In the genomic region with DNA sequence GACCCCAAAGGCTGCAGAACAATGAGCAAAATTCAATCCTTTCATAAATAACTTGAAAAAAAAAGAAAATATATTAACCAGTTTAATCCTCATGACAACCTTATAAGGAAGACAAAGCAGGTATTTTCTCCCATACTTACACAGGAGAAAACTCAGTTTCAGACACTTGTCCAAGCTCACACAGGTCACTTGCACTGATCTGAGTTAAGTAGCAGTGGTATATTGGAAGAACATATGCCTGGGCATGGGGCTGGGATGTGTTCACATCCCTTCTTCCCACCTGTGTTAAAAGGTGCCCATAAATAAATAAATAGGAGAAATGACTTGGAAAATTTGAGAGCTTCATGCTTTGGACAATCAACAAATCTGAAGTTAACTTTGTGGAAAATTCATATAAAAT, we compare ENCODE assay signal across 1 cellular context.
TF ChIP-seq lines count a peak whose summit lies in the region.

No MANE protein-coding gene starts in this region.

TF ChIP-seq in HepG2, 621 proteins besides CTCF, POLR2A, EP300 and RAD21 (continued from another document):
- TF ChIP-seq, protein P1, sequence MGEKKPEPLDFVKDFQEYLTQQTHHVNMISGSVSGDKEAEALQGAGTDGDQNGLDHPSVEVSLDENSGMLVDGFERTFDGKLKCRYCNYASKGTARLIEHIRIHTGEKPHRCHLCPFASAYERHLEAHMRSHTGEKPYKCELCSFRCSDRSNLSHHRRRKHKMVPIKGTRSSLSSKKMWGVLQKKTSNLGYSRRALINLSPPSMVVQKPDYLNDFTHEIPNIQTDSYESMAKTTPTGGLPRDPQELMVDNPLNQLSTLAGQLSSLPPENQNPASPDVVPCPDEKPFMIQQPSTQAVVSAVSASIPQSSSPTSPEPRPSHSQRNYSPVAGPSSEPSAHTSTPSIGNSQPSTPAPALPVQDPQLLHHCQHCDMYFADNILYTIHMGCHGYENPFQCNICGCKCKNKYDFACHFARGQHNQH (CRISPR knock-in tag; IDR thresholded peaks at IDR 0.05), result no peak
- TF ChIP-seq FOSL1 (CRISPR knock-in tag; IDR thresholded peaks at IDR 0.05; ENCODE audit: borderline replicate concordance) (no peak), ZNF546 (CRISPR knock-in tag; conservative IDR thresholded peaks at IDR 0.05) (no peak), DMAP1 (CRISPR knock-in tag; IDR thresholded peaks at IDR 0.05) (no peak), PLRG1 (conservative IDR thresholded peaks at IDR 0.05) (no peak), ZNF205 (CRISPR knock-in tag; IDR thresholded peaks at IDR 0.05) (no peak), SPEN (CRISPR knock-in tag; IDR thresholded peaks at IDR 0.05; ENCODE audit: low read depth) (no peak), ZNF557 (CRISPR knock-in tag; IDR thresholded peaks at IDR 0.05) (no peak), LCORL (IDR thresholded peaks at IDR 0.05) (no peak), LCORL (CRISPR knock-in tag; IDR thresholded peaks at IDR 0.05) (no peak), ZNF652 (CRISPR knock-in tag; IDR thresholded peaks at IDR 0.05; ENCODE audit: borderline replicate concordance, low read depth) (no peak), NFIB (CRISPR knock-in tag; IDR thresholded peaks at IDR 0.05; ENCODE audit: borderline replicate concordance) (no peak), IKZF4 (CRISPR knock-in tag; IDR thresholded peaks at IDR 0.05; ENCODE audit: borderline replicate concordance, low read depth, not compliant biosample characterization) (no peak), ZNF550 (CRISPR knock-in tag; IDR thresholded peaks at IDR 0.05; ENCODE audit: borderline replicate concordance) (no peak), HNRNPL (IDR thresholded peaks at IDR 0.05; ENCODE audit: low read depth, low read length) (no peak), ZEB1 (IDR thresholded peaks at IDR 0.05; ENCODE audit: insufficient replicate concordance, low read depth) (no peak)
- TF ChIP-seq, protein P2, sequence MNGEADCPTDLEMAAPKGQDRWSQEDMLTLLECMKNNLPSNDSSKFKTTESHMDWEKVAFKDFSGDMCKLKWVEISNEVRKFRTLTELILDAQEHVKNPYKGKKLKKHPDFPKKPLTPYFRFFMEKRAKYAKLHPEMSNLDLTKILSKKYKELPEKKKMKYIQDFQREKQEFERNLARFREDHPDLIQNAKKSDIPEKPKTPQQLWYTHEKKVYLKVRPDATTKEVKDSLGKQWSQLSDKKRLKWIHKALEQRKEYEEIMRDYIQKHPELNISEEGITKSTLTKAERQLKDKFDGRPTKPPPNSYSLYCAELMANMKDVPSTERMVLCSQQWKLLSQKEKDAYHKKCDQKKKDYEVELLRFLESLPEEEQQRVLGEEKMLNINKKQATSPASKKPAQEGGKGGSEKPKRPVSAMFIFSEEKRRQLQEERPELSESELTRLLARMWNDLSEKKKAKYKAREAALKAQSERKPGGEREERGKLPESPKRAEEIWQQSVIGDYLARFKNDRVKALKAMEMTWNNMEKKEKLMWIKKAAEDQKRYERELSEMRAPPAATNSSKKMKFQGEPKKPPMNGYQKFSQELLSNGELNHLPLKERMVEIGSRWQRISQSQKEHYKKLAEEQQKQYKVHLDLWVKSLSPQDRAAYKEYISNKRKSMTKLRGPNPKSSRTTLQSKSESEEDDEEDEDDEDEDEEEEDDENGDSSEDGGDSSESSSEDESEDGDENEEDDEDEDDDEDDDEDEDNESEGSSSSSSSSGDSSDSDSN (CRISPR knock-in tag; IDR thresholded peaks at IDR 0.05), result no peak
